24 cellular contexts compared by ENCODE assay signal in genomic region chr10:13462551-13462950, GRCh38.
DNase-seq lines count a peak whose midpoint lies in the region; TF ChIP-seq lines count a peak whose summit lies in the region.
"Had no signal": no experiment of that assay in that cellular context is flagged by ENCODE, and none has a peak within 500 bp of the region (broad histone marks: within the 10 kb centered on the region; RNA-seq: fewer than 3 reads in every experiment).

No MANE protein-coding gene starts in this region.

- no peaks in the 10 kb centered on the region for H3K27me3 Mint-ChIP-seq in MCF 10A (ENCODE audit: insufficient read depth, unreplicated experiment)

- H3K36me3 ChIP-seq in ascending aorta: no peaks in the 10 kb centered on the region
- H3K36me3 ChIP-seq: BLaER1 treated with 17β-estradiol and CSF1 and Interleukin-3, amounts not matched to agents 10 nM and 100 nM; HAP-1 had no signal

- CTCF ChIA-PET in MCF 10A (lab: Yijun Ruan, JAX) (no interaction called here), GM10248 (lab: Yijun Ruan, JAX) (interaction anchor here (1.1 kb wide), 1 partner anchor 18 kb away, joined by 4 read pairs; no protein-coding TSS in a partner anchor)

- H3K4me1 Mint-ChIP-seq in MCF 10A (ENCODE audit: insufficient read depth, unreplicated experiment): no peaks in the 10 kb centered on the region
- H3K4me1 Mint-ChIP-seq: CD4-positive, alpha-beta memory T cell had no signal

- H3K4me1 ChIP-seq in ascending aorta: no peaks in the 10 kb centered on the region
- H3K4me1 ChIP-seq: HAP-1 had no signal

- no peaks in the 10 kb centered on the region for H3K9me3 ChIP-seq in ascending aorta
- H3K9me3 ChIP-seq: HAP-1 had no signal

- H3K4me3 Mint-ChIP-seq in MCF 10A (ENCODE audit: unreplicated experiment): no peak overlapping the region
- H3K4me3 Mint-ChIP-seq: CD4-positive, alpha-beta memory T cell; GM23338 had no signal

- no peak overlapping the region for H3K27ac Mint-ChIP-seq in MCF 10A (ENCODE audit: low read depth, unreplicated experiment)
- H3K27ac Mint-ChIP-seq: CD4-positive, alpha-beta memory T cell; GM23338 had no signal

- POLR2A ChIA-PET in MCF 10A (lab: Yijun Ruan, JAX) (no interaction called here), GM10248 (lab: Yijun Ruan, JAX) (no interaction called here)

- no peaks in the 10 kb centered on the region for H3K36me3 Mint-ChIP-seq in MCF 10A (ENCODE audit: insufficient read depth, unreplicated experiment)

- no peak overlapping the region for H3K27ac ChIP-seq in ascending aorta
- H3K27ac ChIP-seq: BLaER1 treated with 17β-estradiol and CSF1 and Interleukin-3, amounts not matched to agents 10 nM and 100 nM; RWPE1; SK-N-MC had no signal

- peak; percentile 40 for DNase-seq in EH (ENCODE audit: low read depth)
- peak; percentile 45 for DNase-seq in NCI-H226
- peak; percentile 75 for DNase-seq in iris pigment epithelial cell (ENCODE audit: low read depth)
- no peak for DNase-seq in ascending aorta (ENCODE audit: low spot score in 2 of 2)
- no peak for DNase-seq in MCF 10A (ENCODE audit: unreplicated experiment)
- DNase-seq in activated gamma-delta T cell (lab: John Stamatoyannopoulos, UW): no peak
- no peak for DNase-seq in GM10248 (ENCODE audit: extremely low spot score)
- DNase-seq: CD4-positive, alpha-beta memory T cell; DMS153; GF-D8; NCI-H1092; NCI-H1436 treated with DMSO at 0.1 percent for 48 hours; NCI-H1930; NCI-H2227 treated with DMSO at 0.1 percent for 48 hours; NCI-H510A treated with DMSO at 0.1 percent for 48 hours; NCI-H748 treated with DMSO at 0.1 percent for 48 hours; SHP77 treated with DMSO at 0.1 percent for 48 hours; SW 1271 had no signal

- intact Hi-C loops in ascending aorta (cut with DNase I): no loop called here
- intact Hi-C loops in MCF 10A (cut with micrococcal nuclease): no loop called here

- H3K4me3 ChIP-seq in ascending aorta: no peak overlapping the region
- H3K4me3 ChIP-seq: BLaER1 treated with 17β-estradiol and CSF1 and Interleukin-3, amounts not matched to agents 10 nM and 100 nM; GM23338; HAP-1; K562; SK-N-MC had no signal

- H3K27me3 ChIP-seq in ascending aorta: no peaks in the 10 kb centered on the region
- H3K27me3 ChIP-seq: BLaER1 treated with 17β-estradiol and CSF1 and Interleukin-3, amounts not matched to agents 10 nM and 100 nM had no signal

- BruUV-seq in MCF 10A (replicated peaks; lab: Mats Ljungman, UMichigan): no TSS peak

- no peak for TF ChIP-seq CTCF in ascending aorta (IDR thresholded peaks at IDR 0.05)
- TF ChIP-seq CTCF in MCF 10A (IDR thresholded peaks at IDR 0.05; ENCODE audit: unreplicated experiment): no peak
- TF ChIP-seq CTCF in GM10248 (IDR thresholded peaks at IDR 0.05; ENCODE audit: control extremely low read depth, extremely low read depth, low read depth, missing control alignments): no peak

- H3K9me3 Mint-ChIP-seq in MCF 10A (ENCODE audit: unreplicated experiment): peaks cover 18% of the 10 kb centered on the region

Comparison
In these comparisons a context has a peak if more than half of its experiments do, and no peak if none do; other contexts are left out.
1. DNase-seq: peak in EH (single experiment), NCI-H226 (single experiment) and iris pigment epithelial cell (single experiment); none in ascending aorta (0 of 2), MCF 10A (single experiment), activated gamma-delta T cell (single experiment) and GM10248 (single experiment).